1 cellular context compared by ENCODE assay signal in the genomic region with DNA sequence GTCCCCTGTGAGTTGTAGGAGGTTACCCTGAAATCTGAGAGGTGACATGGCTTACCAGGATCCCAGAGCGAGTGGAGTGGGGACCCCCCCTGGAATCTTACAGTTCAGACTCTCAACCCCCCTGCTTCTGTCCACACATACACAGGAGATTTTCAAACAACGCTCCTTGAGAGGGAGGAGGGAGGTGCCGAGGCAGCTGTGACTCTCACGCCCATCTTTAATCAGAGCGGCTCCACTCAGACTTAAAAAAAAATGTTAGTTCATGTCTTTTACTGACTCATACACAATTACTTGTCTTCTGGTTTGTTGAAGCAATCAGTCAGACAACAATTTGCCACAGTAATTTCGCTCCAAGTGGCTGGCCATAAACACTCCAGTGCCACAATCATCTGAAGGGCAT.
TF ChIP-seq lines count a peak whose summit lies in the region.

No MANE protein-coding gene starts in this region.

TF ChIP-seq in GM23338, 12 proteins besides CTCF, POLR2A, EP300 and RAD21 (continued from another document):
- TF ChIP-seq, protein P1, sequence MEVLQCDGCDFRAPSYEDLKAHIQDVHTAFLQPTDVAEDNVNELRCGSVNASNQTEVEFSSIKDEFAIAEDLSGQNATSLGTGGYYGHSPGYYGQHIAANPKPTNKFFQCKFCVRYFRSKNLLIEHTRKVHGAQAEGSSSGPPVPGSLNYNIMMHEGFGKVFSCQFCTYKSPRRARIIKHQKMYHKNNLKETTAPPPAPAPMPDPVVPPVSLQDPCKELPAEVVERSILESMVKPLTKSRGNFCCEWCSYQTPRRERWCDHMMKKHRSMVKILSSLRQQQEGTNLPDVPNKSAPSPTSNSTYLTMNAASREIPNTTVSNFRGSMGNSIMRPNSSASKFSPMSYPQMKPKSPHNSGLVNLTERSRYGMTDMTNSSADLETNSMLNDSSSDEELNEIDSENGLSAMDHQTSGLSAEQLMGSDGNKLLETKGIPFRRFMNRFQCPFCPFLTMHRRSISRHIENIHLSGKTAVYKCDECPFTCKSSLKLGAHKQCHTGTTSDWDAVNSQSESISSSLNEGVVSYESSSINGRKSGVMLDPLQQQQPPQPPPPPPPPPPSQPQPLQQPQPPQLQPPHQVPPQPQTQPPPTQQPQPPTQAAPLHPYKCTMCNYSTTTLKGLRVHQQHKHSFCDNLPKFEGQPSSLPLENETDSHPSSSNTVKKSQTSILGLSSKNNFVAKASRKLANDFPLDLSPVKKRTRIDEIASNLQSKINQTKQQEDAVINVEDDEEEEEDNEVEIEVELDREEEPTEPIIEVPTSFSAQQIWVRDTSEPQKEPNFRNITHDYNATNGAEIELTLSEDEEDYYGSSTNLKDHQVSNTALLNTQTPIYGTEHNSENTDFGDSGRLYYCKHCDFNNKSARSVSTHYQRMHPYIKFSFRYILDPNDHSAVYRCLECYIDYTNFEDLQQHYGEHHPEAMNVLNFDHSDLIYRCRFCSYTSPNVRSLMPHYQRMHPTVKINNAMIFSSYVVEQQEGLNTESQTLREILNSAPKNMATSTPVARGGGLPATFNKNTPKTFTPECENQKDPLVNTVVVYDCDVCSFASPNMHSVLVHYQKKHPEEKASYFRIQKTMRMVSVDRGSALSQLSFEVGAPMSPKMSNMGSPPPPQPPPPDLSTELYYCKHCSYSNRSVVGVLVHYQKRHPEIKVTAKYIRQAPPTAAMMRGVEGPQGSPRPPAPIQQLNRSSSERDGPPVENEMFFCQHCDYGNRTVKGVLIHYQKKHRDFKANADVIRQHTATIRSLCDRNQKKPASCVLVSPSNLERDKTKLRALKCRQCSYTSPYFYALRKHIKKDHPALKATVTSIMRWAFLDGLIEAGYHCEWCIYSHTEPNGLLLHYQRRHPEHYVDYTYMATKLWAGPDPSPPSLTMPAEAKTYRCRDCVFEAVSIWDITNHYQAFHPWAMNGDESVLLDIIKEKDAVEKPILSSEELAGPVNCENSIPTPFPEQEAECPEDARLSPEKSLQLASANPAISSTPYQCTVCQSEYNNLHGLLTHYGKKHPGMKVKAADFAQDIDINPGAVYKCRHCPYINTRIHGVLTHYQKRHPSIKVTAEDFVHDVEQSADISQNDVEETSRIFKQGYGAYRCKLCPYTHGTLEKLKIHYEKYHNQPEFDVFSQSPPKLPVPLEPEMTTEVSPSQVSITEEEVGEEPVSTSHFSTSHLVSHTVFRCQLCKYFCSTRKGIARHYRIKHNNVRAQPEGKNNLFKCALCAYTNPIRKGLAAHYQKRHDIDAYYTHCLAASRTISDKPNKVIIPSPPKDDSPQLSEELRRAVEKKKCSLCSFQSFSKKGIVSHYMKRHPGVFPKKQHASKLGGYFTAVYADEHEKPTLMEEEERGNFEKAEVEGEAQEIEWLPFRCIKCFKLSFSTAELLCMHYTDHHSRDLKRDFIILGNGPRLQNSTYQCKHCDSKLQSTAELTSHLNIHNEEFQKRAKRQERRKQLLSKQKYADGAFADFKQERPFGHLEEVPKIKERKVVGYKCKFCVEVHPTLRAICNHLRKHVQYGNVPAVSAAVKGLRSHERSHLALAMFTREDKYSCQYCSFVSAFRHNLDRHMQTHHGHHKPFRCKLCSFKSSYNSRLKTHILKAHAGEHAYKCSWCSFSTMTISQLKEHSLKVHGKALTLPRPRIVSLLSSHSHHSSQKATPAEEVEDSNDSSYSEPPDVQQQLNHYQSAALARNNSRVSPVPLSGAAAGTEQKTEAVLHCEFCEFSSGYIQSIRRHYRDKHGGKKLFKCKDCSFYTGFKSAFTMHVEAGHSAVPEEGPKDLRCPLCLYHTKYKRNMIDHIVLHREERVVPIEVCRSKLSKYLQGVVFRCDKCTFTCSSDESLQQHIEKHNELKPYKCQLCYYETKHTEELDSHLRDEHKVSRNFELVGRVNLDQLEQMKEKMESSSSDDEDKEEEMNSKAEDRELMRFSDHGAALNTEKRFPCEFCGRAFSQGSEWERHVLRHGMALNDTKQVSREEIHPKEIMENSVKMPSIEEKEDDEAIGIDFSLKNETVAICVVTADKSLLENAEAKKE (CRISPR knock-in tag; IDR thresholded peaks at IDR 0.05), result no peak
- TF ChIP-seq NANOG (IDR thresholded peaks at IDR 0.05; ENCODE audit: borderline replicate concordance), result no peak
- TF ChIP-seq STAT1 (IDR thresholded peaks at IDR 0.05; ENCODE audit: unreplicated experiment), result no peak
- TF ChIP-seq JUNB (IDR thresholded peaks at IDR 0.05; ENCODE audit: unreplicated experiment), result no peak
- TF ChIP-seq, protein P2, sequence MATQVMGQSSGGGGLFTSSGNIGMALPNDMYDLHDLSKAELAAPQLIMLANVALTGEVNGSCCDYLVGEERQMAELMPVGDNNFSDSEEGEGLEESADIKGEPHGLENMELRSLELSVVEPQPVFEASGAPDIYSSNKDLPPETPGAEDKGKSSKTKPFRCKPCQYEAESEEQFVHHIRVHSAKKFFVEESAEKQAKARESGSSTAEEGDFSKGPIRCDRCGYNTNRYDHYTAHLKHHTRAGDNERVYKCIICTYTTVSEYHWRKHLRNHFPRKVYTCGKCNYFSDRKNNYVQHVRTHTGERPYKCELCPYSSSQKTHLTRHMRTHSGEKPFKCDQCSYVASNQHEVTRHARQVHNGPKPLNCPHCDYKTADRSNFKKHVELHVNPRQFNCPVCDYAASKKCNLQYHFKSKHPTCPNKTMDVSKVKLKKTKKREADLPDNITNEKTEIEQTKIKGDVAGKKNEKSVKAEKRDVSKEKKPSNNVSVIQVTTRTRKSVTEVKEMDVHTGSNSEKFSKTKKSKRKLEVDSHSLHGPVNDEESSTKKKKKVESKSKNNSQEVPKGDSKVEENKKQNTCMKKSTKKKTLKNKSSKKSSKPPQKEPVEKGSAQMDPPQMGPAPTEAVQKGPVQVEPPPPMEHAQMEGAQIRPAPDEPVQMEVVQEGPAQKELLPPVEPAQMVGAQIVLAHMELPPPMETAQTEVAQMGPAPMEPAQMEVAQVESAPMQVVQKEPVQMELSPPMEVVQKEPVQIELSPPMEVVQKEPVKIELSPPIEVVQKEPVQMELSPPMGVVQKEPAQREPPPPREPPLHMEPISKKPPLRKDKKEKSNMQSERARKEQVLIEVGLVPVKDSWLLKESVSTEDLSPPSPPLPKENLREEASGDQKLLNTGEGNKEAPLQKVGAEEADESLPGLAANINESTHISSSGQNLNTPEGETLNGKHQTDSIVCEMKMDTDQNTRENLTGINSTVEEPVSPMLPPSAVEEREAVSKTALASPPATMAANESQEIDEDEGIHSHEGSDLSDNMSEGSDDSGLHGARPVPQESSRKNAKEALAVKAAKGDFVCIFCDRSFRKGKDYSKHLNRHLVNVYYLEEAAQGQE (IDR thresholded peaks at IDR 0.05; ENCODE audit: unreplicated experiment), result no peak
- no peak for TF ChIP-seq ZNF331 (CRISPR knock-in tag; IDR thresholded peaks at IDR 0.05; ENCODE audit: low read depth)
